In the genomic region with DNA sequence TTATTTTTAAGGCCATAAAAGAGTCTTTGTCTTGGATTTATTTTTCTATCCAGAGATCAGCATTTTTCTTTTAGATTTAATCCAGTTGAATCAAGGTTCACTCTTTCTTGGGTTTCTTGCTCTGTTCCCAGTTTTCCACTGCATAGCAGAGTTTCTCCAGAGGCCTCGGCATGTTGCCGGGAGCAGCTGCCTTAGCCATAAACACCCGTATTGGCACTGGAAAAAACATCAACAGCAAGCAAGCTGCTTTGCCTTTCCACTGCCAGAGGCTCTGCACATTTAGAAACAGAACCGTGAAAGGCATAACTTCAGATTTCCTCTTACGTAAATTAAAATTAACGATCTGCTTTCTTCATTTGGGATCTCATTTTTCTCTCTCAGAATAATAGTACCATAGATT, we compare ENCODE assay signal across 22 cellular contexts.
DNase-seq lines count a peak whose midpoint lies in the region; ATAC-seq and TF ChIP-seq lines count a peak whose summit lies in the region.
"Had no signal": no experiment of that assay in that cellular context is flagged by ENCODE, and none has a peak within 500 bp of the region (broad histone marks: within the 10 kb centered on the region; RNA-seq: fewer than 3 reads in every experiment).

No MANE protein-coding gene starts in this region.

- ATAC-seq in heart left ventricle: peak in 3 of 4 donors; percentile 63 to 84 (median 70)
- no peak for ATAC-seq in HG02970 (IDR thresholded peaks at IDR 0.05; ENCODE audit: low FRiP score, unreplicated experiment)
- ATAC-seq: CD8-positive, alpha-beta T cell; mucosa of descending colon had no signal

- H3K9me3 ChIP-seq in heart left ventricle: no peaks in the 10 kb centered on the region
- H3K9me3 ChIP-seq: mucosa of descending colon, vagina had no signal

- TF ChIP-seq CTCF in heart left ventricle (IDR thresholded peaks at IDR 0.05): no peak

- H3K4me3 ChIP-seq in heart left ventricle: peak overlapping the region in 1 of 12 donors; percentile 7
- H3K4me3 ChIP-seq: mucosa of descending colon, vagina had no signal

- peak; percentile 23 for DNase-seq in SK-N-DZ (ENCODE audit: low spot score)
- DNase-seq in heart left ventricle: peak in 4 of 5 donors; percentile 13 to 37 (median 25)
- DNase-seq in pons (ENCODE audit: low spot score): peak; percentile 36
- peak; percentile 49 for DNase-seq in ureter (ENCODE audit: low spot score)
- DNase-seq in iPS-NIHi7 (ENCODE audit: extremely low spot score): no peak
- no peak for DNase-seq in NCI-H1436 treated with DMSO at 0.1 percent for 48 hours (lab: John Stamatoyannopoulos, UW)
- DNase-seq: activated CD4-positive, alpha-beta memory T cell treated with anti-CD3 and anti-CD28 coated beads, Interleukin-2, amount 10 ng/mL, durations not matched to agents 7 days and 5 days; activated CD4-positive, CD25-positive, alpha-beta regulatory T cell; activated naive CD4-positive, alpha-beta T cell treated with Interleukin-2 at 50 U/mL for 16 hours; activated T-cell treated with anti-CD3 and anti-CD28 coated beads for 4 hours; CD8-positive, alpha-beta T cell; cortex of kidney; endodermal cell; GDM1; HCEC 1CT; KG1; NCI-H146; NCI-H748 treated with DMSO at 0.1 percent for 48 hours; stimulated activated CD8-positive, alpha-beta memory T cell treated with anti-CD3 and anti-CD28 coated beads, Interleukin-4, amount 100 ng/mL, for 48 hours had no signal

- no peak for TF ChIP-seq POLR2A in heart left ventricle (IDR thresholded peaks at IDR 0.05)

- intact Hi-C loops in heart left ventricle (cut with DNase I): no loop called here

- peaks cover 0 to 16% (median 0%) of the 10 kb centered on the region in 12 donors for H3K4me1 ChIP-seq in heart left ventricle
- H3K4me1 ChIP-seq: vagina had no signal

- 49 to 89% (median 61%) methylated on average over 6 of the region's 6 CpGs for WGBS in heart left ventricle, 4 donors

- no peaks in the 10 kb centered on the region for H3K36me3 ChIP-seq in heart left ventricle
- H3K36me3 ChIP-seq: vagina had no signal

- H3K27ac ChIP-seq in heart left ventricle: peak overlapping the region in 8 of 12 donors; percentile 7 to 60 (median 28)
- H3K27ac ChIP-seq: vagina had no signal

- H3K27me3 ChIP-seq in heart left ventricle: no peaks in the 10 kb centered on the region
- H3K27me3 ChIP-seq: vagina had no signal

Comparison
In these comparisons a context has a peak if more than half of its experiments do, and no peak if none do; other contexts are left out.
1. DNase-seq: peak in SK-N-DZ (single experiment), heart left ventricle (4 of 5), pons (single experiment) and ureter (single experiment); none in iPS-NIHi7 (single experiment) and NCI-H1436 treated with DMSO at 0.1 percent for 48 hours (single experiment).